16 cellular contexts compared by ENCODE assay signal in the genomic region with DNA sequence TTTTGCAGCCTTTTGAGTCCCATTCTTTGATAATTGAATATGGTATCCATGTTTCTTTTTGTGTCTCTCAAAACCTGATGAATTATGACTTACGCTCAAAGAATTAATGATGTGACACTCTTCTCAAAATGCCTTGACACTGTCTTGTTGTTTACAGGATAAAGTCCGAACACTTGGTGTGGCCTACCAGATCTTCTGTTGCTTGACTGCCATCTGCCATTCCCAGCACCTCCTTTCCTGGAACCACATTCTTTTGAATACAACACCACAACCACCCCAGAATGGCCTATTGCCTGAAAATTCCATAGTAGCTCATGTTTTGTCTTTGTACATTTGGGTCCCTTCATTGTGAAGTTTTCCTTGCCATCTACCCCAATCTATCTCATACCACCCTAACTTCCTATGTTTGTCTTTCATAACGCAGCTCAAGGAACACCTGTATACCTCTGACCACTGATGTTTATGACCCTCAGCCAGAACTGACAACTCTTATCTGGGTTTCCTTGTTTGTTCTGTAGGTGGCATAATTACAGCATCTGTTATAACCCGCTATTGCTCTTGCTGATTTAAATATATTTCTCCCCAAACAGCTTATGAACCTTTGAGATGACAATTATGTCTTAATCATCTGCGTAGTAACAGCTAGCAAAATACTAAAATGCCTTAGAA.
A peak's percentile ranks its signal among the peaks of the same experiment; 100 is the strongest.
DNase-seq lines count a peak whose midpoint lies in the region; ATAC-seq and TF ChIP-seq lines count a peak whose summit lies in the region.
"Had no signal": no experiment of that assay in that cellular context is flagged by ENCODE, and none has a peak within 500 bp of the region (broad histone marks: within the 10 kb centered on the region; RNA-seq: fewer than 3 reads in every experiment).

No MANE protein-coding gene starts in this region.

- intact Hi-C loops in left colon (cut with DNase I, micrococcal nuclease) (no loop called here), Calu3 (cut with micrococcal nuclease; ENCODE audit: unreplicated experiment) (no loop called here)

- peak overlapping the region; percentile 26 for H3K27ac Mint-ChIP-seq in nephron progenitor cell
- no peak overlapping the region for H3K27ac Mint-ChIP-seq in Calu3 (ENCODE audit: unreplicated experiment)
- H3K27ac Mint-ChIP-seq in stimulated activated naive B cell treated with anti-CD40 and anti-IgM and Interleukin-4, amounts not matched to agents 10 μg/mL and 1 μg/mL and 100 μg/mL, for 72 hours: no peak overlapping the region
- H3K27ac Mint-ChIP-seq: CD4-positive, alpha-beta memory T cell had no signal

- ATAC-seq in left colon: peak; percentile 99
- ATAC-seq in stimulated activated naive B cell treated with anti-CD40 and anti-IgM and Interleukin-4, amounts not matched to agents 10 μg/mL and 1 μg/mL and 100 μg/mL, for 72 hours (replicated peaks): no peak

- H3K4me3 Mint-ChIP-seq in nephron progenitor cell: no peak overlapping the region
- no peak overlapping the region for H3K4me3 Mint-ChIP-seq in Calu3 (ENCODE audit: low read depth, unreplicated experiment)
- no peak overlapping the region for H3K4me3 Mint-ChIP-seq in stimulated activated naive B cell treated with anti-CD40 and anti-IgM and Interleukin-4, amounts not matched to agents 10 μg/mL and 1 μg/mL and 100 μg/mL, for 72 hours
- H3K4me3 Mint-ChIP-seq: CD4-positive, alpha-beta memory T cell had no signal

- H3K9me3 Mint-ChIP-seq in nephron progenitor cell: no peaks in the 10 kb centered on the region
- peaks cover 7% of the 10 kb centered on the region for H3K9me3 Mint-ChIP-seq in Calu3 (ENCODE audit: low read depth, unreplicated experiment)
- H3K9me3 Mint-ChIP-seq in stimulated activated naive B cell treated with anti-CD40 and anti-IgM and Interleukin-4, amounts not matched to agents 10 μg/mL and 1 μg/mL and 100 μg/mL, for 72 hours: peaks cover 6 to 12% of the 10 kb centered on the region in 2 donors

- H3K4me3 ChIP-seq in foreskin fibroblast (ENCODE audit: low read depth in 1 of 2, low read length in 2 of 2): no peak overlapping the region
- H3K4me3 ChIP-seq: GM23248 had no signal

- H3K36me3 Mint-ChIP-seq in nephron progenitor cell (ENCODE audit: low read depth) (no peaks in the 10 kb centered on the region), Calu3 (ENCODE audit: insufficient read depth, unreplicated experiment) (no peaks in the 10 kb centered on the region)
- H3K36me3 Mint-ChIP-seq in stimulated activated naive B cell treated with anti-CD40 and anti-IgM and Interleukin-4, amounts not matched to agents 10 μg/mL and 1 μg/mL and 100 μg/mL, for 72 hours: no peaks in the 10 kb centered on the region
- H3K36me3 Mint-ChIP-seq: CD4-positive, alpha-beta memory T cell had no signal

- TF ChIP-seq CTCF in nephron progenitor cell (IDR thresholded peaks at IDR 0.05) (no peak), Calu3 (IDR thresholded peaks at IDR 0.05; ENCODE audit: unreplicated experiment) (no peak), foreskin fibroblast (IDR thresholded peaks at IDR 0.05; ENCODE audit: low read depth, low read length) (no peak)

- no TSS peak for BruUV-seq in Calu3 (replicated peaks; lab: Mats Ljungman, UMichigan)

- H3K4me1 Mint-ChIP-seq in nephron progenitor cell (no peaks in the 10 kb centered on the region), Calu3 (ENCODE audit: low read depth, unreplicated experiment) (no peaks in the 10 kb centered on the region)
- no peaks in the 10 kb centered on the region for H3K4me1 Mint-ChIP-seq in stimulated activated naive B cell treated with anti-CD40 and anti-IgM and Interleukin-4, amounts not matched to agents 10 μg/mL and 1 μg/mL and 100 μg/mL, for 72 hours
- H3K4me1 Mint-ChIP-seq: CD4-positive, alpha-beta memory T cell had no signal

- CTCF ChIA-PET in Calu3 (lab: Charles Lee): no interaction called here

- peak; percentile 50 for DNase-seq in DMS53 (lab: John Stamatoyannopoulos, UW)
- peak; percentile 14 for DNase-seq in DMS53 treated with DMSO at 0.1 percent for 48 hours (lab: John Stamatoyannopoulos, UW; ENCODE audit: unreplicated experiment)
- DNase-seq in left colon: no peak
- DNase-seq in nephron progenitor cell: no peak
- DNase-seq in Calu3: no peak
- no peak for DNase-seq in foreskin fibroblast
- no peak for DNase-seq in stimulated activated naive B cell treated with anti-CD40 and anti-IgM and Interleukin-4, amounts not matched to agents 10 μg/mL and 1 μg/mL and 100 μg/mL, for 72 hours
- DNase-seq: C1 segment of cervical spinal cord; CD4-positive, alpha-beta memory T cell; COR-L47; DMS153; DMS79 treated with DMSO at 0.1 percent for 48 hours; GF-D8; GM23248; H7; HCEC 1CT had no signal

- H3K27me3 Mint-ChIP-seq in nephron progenitor cell (ENCODE audit: low read depth, poor library complexity) (no peaks in the 10 kb centered on the region), Calu3 (ENCODE audit: unreplicated experiment) (no peaks in the 10 kb centered on the region)
- H3K27me3 Mint-ChIP-seq in stimulated activated naive B cell treated with anti-CD40 and anti-IgM and Interleukin-4, amounts not matched to agents 10 μg/mL and 1 μg/mL and 100 μg/mL, for 72 hours: no peaks in the 10 kb centered on the region
- H3K27me3 Mint-ChIP-seq: CD4-positive, alpha-beta memory T cell had no signal

Comparison
In these comparisons a context has a peak if more than half of its experiments do, and no peak if none do; other contexts are left out.
1. DNase-seq: peak in DMS53 (single experiment) and DMS53 treated with DMSO at 0.1 percent for 48 hours (single experiment); none in left colon (0 of 2), nephron progenitor cell (single experiment), Calu3 (single experiment), foreskin fibroblast (0 of 2) and stimulated activated naive B cell treated with anti-CD40 and anti-IgM and Interleukin-4, amounts not matched to agents 10 μg/mL and 1 μg/mL and 100 μg/mL, for 72 hours (single experiment).